ENCODE assay signal across 27 cellular contexts in genomic region chr13:31426395-31426794, GRCh38.
"Had no signal": no experiment of that assay in that cellular context is flagged by ENCODE, and none has a peak within 500 bp of the region (broad histone marks: within the 10 kb centered on the region; RNA-seq: fewer than 3 reads in every experiment).

No MANE protein-coding gene starts in this region.

- H3K27ac ChIP-seq: colonic mucosa, coronary artery, dorsolateral prefrontal cortex, epithelial cell of prostate, esophagus muscularis mucosa, esophagus squamous epithelium, foreskin keratinocyte, gastrocnemius medialis, gastroesophageal sphincter, heart left ventricle, heart right ventricle had no signal

- H3K4me1 ChIP-seq: colonic mucosa, foreskin keratinocyte, gastrocnemius medialis had no signal

- DNase-seq: colonic mucosa; cortex of kidney; dorsolateral prefrontal cortex; effector CD4-positive, alpha-beta T cell; effector CD8-positive, alpha-beta T cell; effector memory CD4-positive, alpha-beta T cell; effector memory CD8-positive, alpha-beta T cell; endodermal cell; erythroblast; esophagus squamous epithelium; foreskin fibroblast; foreskin melanocyte; gastrocnemius medialis; glutamatergic neuron; head of caudate nucleus; heart left ventricle; heart right ventricle had no signal

- H3K9me3 ChIP-seq: colonic mucosa, esophagus muscularis mucosa, esophagus squamous epithelium, gastrocnemius medialis, gastroesophageal sphincter, heart left ventricle, heart right ventricle had no signal

- H3K4me3 ChIP-seq: colonic mucosa, coronary artery, dorsolateral prefrontal cortex, esophagus muscularis mucosa, esophagus squamous epithelium, gastrocnemius medialis, gastroesophageal sphincter, heart left ventricle, heart right ventricle had no signal

- H3K27me3 ChIP-seq: colonic mucosa, dorsolateral prefrontal cortex, esophagus muscularis mucosa, esophagus squamous epithelium, gastrocnemius medialis, gastroesophageal sphincter, heart left ventricle, heart right ventricle had no signal

- ATAC-seq: effector memory CD8-positive, alpha-beta T cell; esophagus mucosa; foreskin keratinocyte; gastrocnemius medialis; gastroesophageal sphincter; heart left ventricle; heart right ventricle had no signal

- H3K36me3 ChIP-seq: colonic mucosa, esophagus muscularis mucosa, esophagus squamous epithelium, gastrocnemius medialis, gastroesophageal sphincter, heart left ventricle, heart right ventricle had no signal

- FAIRE-seq: colon, endometrium, endothelial cell of umbilical vein, frontal cortex had no signal
